8 cellular contexts compared by ENCODE assay signal in genomic region chr7:76049295-76049694, GRCh38. TPM values are rescaled to one million over a fixed set of nuclear protein-coding genes. Genes with fewer than 3 reads are reported as not detected.
DNase-seq lines count a peak whose midpoint lies in the region; ATAC-seq and TF ChIP-seq lines count a peak whose summit lies in the region.

No MANE protein-coding gene starts in this region.

- no peak for DNase-seq in CD4-positive, alpha-beta T cell
- DNase-seq in HT-29 (ENCODE audit: low spot score) (no peak), substantia nigra (lab: John Stamatoyannopoulos, UW) (no peak)
- no peak for DNase-seq in activated CD4-positive, alpha-beta T cell treated with anti-CD3 and anti-CD28 coated beads for 48 hours

- H3K27ac ChIP-seq in CD4-positive, alpha-beta T cell (ENCODE audit: low read depth, low read length), result no peak overlapping the region
- H3K27ac ChIP-seq in KOPT-K1 (ENCODE audit: low read depth, low read length, poor library complexity, severe bottlenecking), result peak overlapping the region; percentile 86
- H3K27ac ChIP-seq in duodenal mucosa (ENCODE audit: low read depth, low read length), result no peak overlapping the region
- H3K27ac ChIP-seq in neural cell (ENCODE audit: low read length), result no peak overlapping the region
- H3K27ac ChIP-seq in substantia nigra (ENCODE audit: low read depth, low read length, poor library complexity, severe bottlenecking), result no peak overlapping the region

- CTCF ChIA-PET in CD4-positive, alpha-beta T cell (lab: Charles Lee), result interaction anchor here (1.9 kb wide), 1 partner anchor 29 kb away, joined by 4 read pairs; no protein-coding TSS in a partner anchor

- peak overlapping the region; percentile 26 for H3K27ac Mint-ChIP-seq in CD4-positive, alpha-beta T cell

- ATAC-seq in CD4-positive, alpha-beta T cell (ENCODE audit: poor library complexity), result no peak
- ATAC-seq in HG03175 (IDR thresholded peaks at IDR 0.05; ENCODE audit: unreplicated experiment), result no peak

- peak overlapping the region; percentile 68 for H3K4me2 ChIP-seq in neural cell (ENCODE audit: low read length)

- peak overlapping the region; percentile 93 for H3K4me3 Mint-ChIP-seq in CD4-positive, alpha-beta T cell

- no peaks in the 10 kb centered on the region for H3F3A ChIP-seq in neural cell (ENCODE audit: insufficient read depth, low read length, poor library complexity, severe bottlenecking)

- no peaks in the 10 kb centered on the region for H3K27me3 ChIP-seq in CD4-positive, alpha-beta T cell (ENCODE audit: control insufficient read depth, insufficient read depth, low read length)
- H3K27me3 ChIP-seq in duodenal mucosa (ENCODE audit: control insufficient read depth in 1 of 2, insufficient read depth in 2 of 2, low read length in 2 of 2) (no peaks in the 10 kb centered on the region), neural cell (ENCODE audit: insufficient read depth, low read depth, low read length) (no peaks in the 10 kb centered on the region)

- no peaks in the 10 kb centered on the region for H3K9me2 ChIP-seq in neural cell (ENCODE audit: insufficient read depth, low read length)

- TF ChIP-seq EP300 in neural cell (conservative IDR thresholded peaks at IDR 0.05; ENCODE audit: poor library complexity, severe bottlenecking), result no peak

- TF ChIP-seq RAD21 in neural cell (conservative IDR thresholded peaks at IDR 0.05), result no peak

- H3K36me3 Mint-ChIP-seq in CD4-positive, alpha-beta T cell (ENCODE audit: low read depth), result peaks cover 44% of the 10 kb centered on the region

- no peak for TF ChIP-seq CTCF in CD4-positive, alpha-beta T cell (IDR thresholded peaks at IDR 0.05)
- TF ChIP-seq CTCF in neural cell (IDR thresholded peaks at IDR 0.05; ENCODE audit: poor library complexity, severe bottlenecking), result no peak

- H3K79me2 ChIP-seq in neural cell (replicated peaks; ENCODE audit: insufficient read depth, low read length), result peaks cover 42% of the 10 kb centered on the region

- H4K20me1 ChIP-seq in neural cell (ENCODE audit: insufficient read depth), result no peaks in the 10 kb centered on the region

- peak overlapping the region in 1 of 2 donors; percentile 97 for H3K9ac ChIP-seq in duodenal mucosa (ENCODE audit: low read depth in 1 of 2, low read length in 2 of 2)
- H3K9ac ChIP-seq in neural cell (ENCODE audit: low read length), result peak overlapping the region; percentile 97

- H3K4me3 ChIP-seq in duodenal mucosa (ENCODE audit: low read depth in 1 of 2, low read length in 2 of 2), result peak overlapping the region; percentile 91 to 97
- H3K4me3 ChIP-seq in neural cell (ENCODE audit: low read length), result peak overlapping the region; percentile 98

- POLR2A ChIA-PET in CD4-positive, alpha-beta T cell (lab: Charles Lee), result interaction anchor here (0.6 to 3.3 kb wide), 3 partner anchors 84 to 117 kb away, joined by 3 to 12 read pairs (median 3); no protein-coding TSS in a partner anchor

- no peak overlapping the region for H2AFZ ChIP-seq in neural cell (ENCODE audit: low read depth, low read length)

- no peaks in the 10 kb centered on the region for H3K9me3 Mint-ChIP-seq in CD4-positive, alpha-beta T cell

- H3K27me3 Mint-ChIP-seq in CD4-positive, alpha-beta T cell, result no peaks in the 10 kb centered on the region

- peaks cover 61% of the 10 kb centered on the region for H3K4me1 Mint-ChIP-seq in CD4-positive, alpha-beta T cell (ENCODE audit: low read depth)

- peaks cover 37 to 42% of the 10 kb centered on the region in 2 donors for H3K4me1 ChIP-seq in duodenal mucosa (ENCODE audit: control insufficient read depth in 1 of 2, insufficient read depth in 2 of 2, low read length in 2 of 2)

- no peaks in the 10 kb centered on the region for H3K9me3 ChIP-seq in CD4-positive, alpha-beta T cell (ENCODE audit: control insufficient read depth, low read length)
- H3K9me3 ChIP-seq in KOPT-K1 (ENCODE audit: insufficient read depth, low read length, poor library complexity, severe bottlenecking), result no peaks in the 10 kb centered on the region
- no peaks in the 10 kb centered on the region for H3K9me3 ChIP-seq in duodenal mucosa (ENCODE audit: control insufficient read depth in 1 of 2, low read length in 2 of 2)
- no peaks in the 10 kb centered on the region for H3K9me3 ChIP-seq in neural cell (ENCODE audit: low read length)

- peaks cover 46% of the 10 kb centered on the region for H3K36me3 ChIP-seq in KOPT-K1 (ENCODE audit: insufficient read depth, low read length)
- H3K36me3 ChIP-seq in duodenal mucosa (ENCODE audit: control insufficient read depth in 1 of 2, insufficient read depth in 2 of 2, low read length in 2 of 2), result peaks cover 14% of the 10 kb centered on the region in 2 donors
- no peaks in the 10 kb centered on the region for H3K36me3 ChIP-seq in neural cell (ENCODE audit: insufficient read depth, low read length)

- intact Hi-C loops in CD4-positive, alpha-beta T cell (cut with DNase I, micrococcal nuclease), result no loop called here

TF ChIP-seq in neural cell, 6 proteins besides CTCF, POLR2A, EP300 and RAD21:
- TF ChIP-seq EZH2 (IDR thresholded peaks at IDR 0.05; ENCODE audit: borderline replicate concordance, insufficient read depth, low read length, poor library complexity, severe bottlenecking) (no peak), POLR2AphosphoS5 (IDR thresholded peaks at IDR 0.05) (no peak), REST (IDR thresholded peaks at IDR 0.05; ENCODE audit: borderline replicate concordance) (no peak), SMC3 (conservative IDR thresholded peaks at IDR 0.05; ENCODE audit: poor library complexity) (no peak), MXI1 (conservative IDR thresholded peaks at IDR 0.05; ENCODE audit: poor library complexity, severe bottlenecking) (no peak), TAF1 (IDR thresholded peaks at IDR 0.05; ENCODE audit: low read depth) (no peak)

RNA-seq across cellular contexts. Expression of gene MDH2, which starts 1.4 kb away (rescaled TPM):
- 10 to 100 TPM; 66.4 to 68.3 TPM for total RNA-seq in CD4-positive, alpha-beta T cell
- 55.3 and 60.5 TPM in 2 replicates for polyA plus RNA-seq in neural cell
- polyA minus RNA-seq in neural cell, result 52.3 and 56.0 TPM in 2 replicates
- 188 and 199 TPM in 2 replicates for total RNA-seq in HT-29 (2014; rRNA removed; shearing (Covaris generic))

RNA-seq across cellular contexts. Expression of gene STYXL1, which starts 1.5 kb away (rescaled TPM):
- 1 to 10 TPM; 8.4 to 8.5 TPM for total RNA-seq in CD4-positive, alpha-beta T cell
- polyA plus RNA-seq in neural cell, result 59.9 and 62.0 TPM in 2 replicates
- polyA minus RNA-seq in neural cell, result 18.3 and 28.4 TPM in 2 replicates
- 38.3 and 44.2 TPM in 2 replicates for total RNA-seq in HT-29 (2014; rRNA removed; shearing (Covaris generic))

RNA-seq across cellular contexts. Expression of gene TMEM120A, which starts 54.9 kb away (rescaled TPM):
- total RNA-seq in CD4-positive, alpha-beta T cell, result 10 to 100 TPM in 1 of 2 experiments, 1 to 10 TPM in 1; 10.0 to 10.8 TPM
- polyA plus RNA-seq in neural cell, result 39.1 and 50.4 TPM in 2 replicates
- 20.3 and 23.9 TPM in 2 replicates for polyA minus RNA-seq in neural cell
- 29.3 and 32.8 TPM in 2 replicates for total RNA-seq in HT-29 (2014; rRNA removed; shearing (Covaris generic))
